Comparison of ENCODE assay signal across 14 cellular contexts in genomic region chr7:84175461-84175860, GRCh38.
"Had no signal": no experiment of that assay in that cellular context is flagged by ENCODE, and none has a peak within 500 bp of the region (broad histone marks: within the 10 kb centered on the region; RNA-seq: fewer than 3 reads in every experiment).

No MANE protein-coding gene starts in this region.

- H3K4me2 ChIP-seq: smooth muscle cell had no signal

- H3K4me1 ChIP-seq: left lung, lower lobe of right lung, pancreas had no signal

- H3K9me3 ChIP-seq: left lung, lower lobe of right lung, pancreas had no signal

- ATAC-seq: left lung, lower lobe of right lung, pancreas, right cardiac atrium had no signal

- H3K36me3 ChIP-seq: left lung, lower lobe of right lung, pancreas had no signal

- H3K4me3 ChIP-seq: left lung, lower lobe of right lung, pancreas, smooth muscle cell had no signal

- H3K27ac ChIP-seq: left lung, lower lobe of right lung, pancreas had no signal

- H3K27me3 ChIP-seq: left lung, pancreas had no signal

- DNase-seq: erythroblast; foreskin melanocyte; glutamatergic neuron; left lung; lower lobe of right lung; mesenchymal stem cell; naive B cell; occipital lobe; pancreas; right cardiac atrium; stimulated activated CD4-positive, alpha-beta T cell treated with anti-CD3 and anti-CD28 coated beads, Interleukin-2, amount 100 ng/mL, for 48 hours; stimulated activated naive CD4-positive, alpha-beta T cell treated with Interleukin-2 at 50 U/mL for 16 hours; trophoblast cell had no signal
